In the genomic region with DNA sequence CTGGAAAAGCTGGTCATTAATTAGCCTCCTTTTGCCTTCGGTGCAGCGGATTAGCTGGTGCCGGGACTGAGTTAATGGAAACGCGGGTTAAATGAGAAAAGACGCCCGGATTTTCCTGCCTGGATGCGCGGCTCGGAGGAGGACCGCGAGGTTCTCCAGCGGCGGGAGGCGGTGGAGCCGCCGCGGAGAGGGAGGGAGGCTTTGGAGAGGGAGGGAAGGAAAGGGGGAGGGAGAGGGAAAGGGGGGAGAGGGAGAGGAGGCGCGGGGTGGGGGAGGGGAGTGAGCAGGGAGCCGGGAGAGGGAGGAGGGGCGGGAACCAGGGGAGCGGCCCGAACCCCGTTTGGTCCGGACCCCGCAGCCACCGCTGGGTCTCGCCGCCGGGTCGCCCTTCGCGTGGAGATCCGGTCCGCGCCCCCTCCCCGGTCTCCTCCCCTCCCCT, we compare ENCODE assay signal across 2 cellular contexts.
TF ChIP-seq lines count a peak whose summit lies in the region.

No MANE protein-coding gene starts in this region.

TF ChIP-seq in H1, 55 proteins besides CTCF, POLR2A, EP300 and RAD21 (continued from another document):
- TF ChIP-seq, protein P1, sequence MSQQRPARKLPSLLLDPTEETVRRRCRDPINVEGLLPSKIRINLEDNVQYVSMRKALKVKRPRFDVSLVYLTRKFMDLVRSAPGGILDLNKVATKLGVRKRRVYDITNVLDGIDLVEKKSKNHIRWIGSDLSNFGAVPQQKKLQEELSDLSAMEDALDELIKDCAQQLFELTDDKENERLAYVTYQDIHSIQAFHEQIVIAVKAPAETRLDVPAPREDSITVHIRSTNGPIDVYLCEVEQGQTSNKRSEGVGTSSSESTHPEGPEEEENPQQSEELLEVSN (IDR thresholded peaks at IDR 0.05) = no peak
- TF ChIP-seq ASH2L (IDR thresholded peaks at IDR 0.05; ENCODE audit: low read length) = peak; percentile 37
- no peak for TF ChIP-seq RBBP5 (IDR thresholded peaks at IDR 0.05; ENCODE audit: borderline replicate concordance, low read depth, low read length)
- TF ChIP-seq SIN3A (conservative IDR thresholded peaks at IDR 0.05 in 1 of 2, IDR thresholded peaks at IDR 0.05 in 1 of 2; ENCODE audit: low read depth in 1 of 2, low read length in 2 of 2) = no peak
- TF ChIP-seq KDM1A (IDR thresholded peaks at IDR 0.05; ENCODE audit: borderline replicate concordance, low read length) = peak; percentile 61; the same call in 1 of the 2 replicates

TF ChIP-seq in neural cell, 6 proteins besides CTCF, POLR2A, EP300 and RAD21:
- TF ChIP-seq, protein P2, sequence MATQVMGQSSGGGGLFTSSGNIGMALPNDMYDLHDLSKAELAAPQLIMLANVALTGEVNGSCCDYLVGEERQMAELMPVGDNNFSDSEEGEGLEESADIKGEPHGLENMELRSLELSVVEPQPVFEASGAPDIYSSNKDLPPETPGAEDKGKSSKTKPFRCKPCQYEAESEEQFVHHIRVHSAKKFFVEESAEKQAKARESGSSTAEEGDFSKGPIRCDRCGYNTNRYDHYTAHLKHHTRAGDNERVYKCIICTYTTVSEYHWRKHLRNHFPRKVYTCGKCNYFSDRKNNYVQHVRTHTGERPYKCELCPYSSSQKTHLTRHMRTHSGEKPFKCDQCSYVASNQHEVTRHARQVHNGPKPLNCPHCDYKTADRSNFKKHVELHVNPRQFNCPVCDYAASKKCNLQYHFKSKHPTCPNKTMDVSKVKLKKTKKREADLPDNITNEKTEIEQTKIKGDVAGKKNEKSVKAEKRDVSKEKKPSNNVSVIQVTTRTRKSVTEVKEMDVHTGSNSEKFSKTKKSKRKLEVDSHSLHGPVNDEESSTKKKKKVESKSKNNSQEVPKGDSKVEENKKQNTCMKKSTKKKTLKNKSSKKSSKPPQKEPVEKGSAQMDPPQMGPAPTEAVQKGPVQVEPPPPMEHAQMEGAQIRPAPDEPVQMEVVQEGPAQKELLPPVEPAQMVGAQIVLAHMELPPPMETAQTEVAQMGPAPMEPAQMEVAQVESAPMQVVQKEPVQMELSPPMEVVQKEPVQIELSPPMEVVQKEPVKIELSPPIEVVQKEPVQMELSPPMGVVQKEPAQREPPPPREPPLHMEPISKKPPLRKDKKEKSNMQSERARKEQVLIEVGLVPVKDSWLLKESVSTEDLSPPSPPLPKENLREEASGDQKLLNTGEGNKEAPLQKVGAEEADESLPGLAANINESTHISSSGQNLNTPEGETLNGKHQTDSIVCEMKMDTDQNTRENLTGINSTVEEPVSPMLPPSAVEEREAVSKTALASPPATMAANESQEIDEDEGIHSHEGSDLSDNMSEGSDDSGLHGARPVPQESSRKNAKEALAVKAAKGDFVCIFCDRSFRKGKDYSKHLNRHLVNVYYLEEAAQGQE (IDR thresholded peaks at IDR 0.05; ENCODE audit: borderline replicate concordance) = peak; percentile 76
- TF ChIP-seq SMC3 (conservative IDR thresholded peaks at IDR 0.05; ENCODE audit: poor library complexity) (no peak), POLR2AphosphoS5 (IDR thresholded peaks at IDR 0.05) (peak; percentile 58), EZH2 (IDR thresholded peaks at IDR 0.05; ENCODE audit: borderline replicate concordance, insufficient read depth, low read length, poor library complexity, severe bottlenecking) (no peak)
